Comparison of ENCODE assay signal across 8 cellular contexts in the genomic region with DNA sequence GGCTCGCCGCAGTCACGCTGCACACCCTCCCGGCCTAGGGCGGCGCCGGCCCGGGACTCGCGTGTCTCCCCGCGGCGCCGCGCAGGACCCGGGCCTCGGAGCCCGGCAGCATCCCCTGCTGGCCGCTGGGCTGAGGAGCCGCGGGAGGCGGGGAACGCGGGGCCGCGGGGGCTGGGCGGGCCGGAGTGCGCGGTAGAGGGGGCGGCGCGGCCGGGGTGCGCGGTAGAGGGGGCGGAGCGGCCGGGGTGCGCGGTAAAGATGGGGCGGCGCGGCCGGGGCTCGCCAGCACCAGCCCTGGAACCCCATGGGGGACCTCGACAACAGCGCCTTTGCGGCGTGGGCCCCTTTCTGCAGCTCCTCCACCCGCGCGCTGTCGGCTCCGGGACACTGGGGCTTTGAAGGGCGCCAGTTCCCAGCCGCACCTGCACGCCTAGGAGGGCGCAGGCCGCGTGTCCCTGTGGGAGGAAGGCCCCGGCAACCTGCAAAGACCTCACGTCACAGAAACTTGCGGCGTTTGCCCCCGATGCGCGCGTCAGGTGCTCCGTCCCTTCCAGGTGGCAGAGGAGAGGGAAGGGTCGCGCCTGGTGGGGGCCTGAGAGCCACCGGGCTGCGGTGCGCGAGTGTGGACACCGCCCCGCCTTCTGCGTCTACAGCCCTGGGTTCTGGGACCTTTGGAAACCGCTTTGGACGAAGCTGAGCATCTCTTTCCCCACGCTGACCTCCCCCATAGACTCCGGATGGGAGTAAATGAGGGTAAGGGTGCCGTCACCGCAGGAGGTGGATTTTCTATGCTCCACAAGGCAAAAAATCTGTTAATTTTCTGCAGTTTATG. TPM values are rescaled to one million over a fixed set of nuclear protein-coding genes. Genes with fewer than 3 reads are reported as not detected.
DNase-seq lines count a peak whose midpoint lies in the region; ATAC-seq and TF ChIP-seq lines count a peak whose summit lies in the region.

No MANE protein-coding gene starts in this region.

- H3K4me1 ChIP-seq in NT2/D1 (ENCODE audit: insufficient read depth, insufficient read length) (peaks cover 7% of the 10 kb centered on the region), muscle layer of colon (ENCODE audit: insufficient read depth, low read length) (no peaks in the 10 kb centered on the region)

- H3K27me3 ChIP-seq in NT2/D1 (ENCODE audit: insufficient read depth, insufficient read length): peaks cover 30% of the 10 kb centered on the region
- peaks cover 0 to 3% of the 10 kb centered on the region in 2 donors for H3K27me3 ChIP-seq in muscle layer of colon (ENCODE audit: control insufficient read depth in 1 of 2, insufficient read depth in 2 of 2, low read length in 2 of 2)

- intact Hi-C loops in Right ventricle myocardium inferior (cut with DNase I): loop anchor here (5.0 kb wide), 1 partner anchor 1091 kb away; no protein-coding TSS in a partner anchor
- intact Hi-C loops in cardiac septum (cut with DNase I): no loop called here
- intact Hi-C loops in posterior vena cava (cut with DNase I): no loop called here

- DNase-seq in Right ventricle myocardium inferior (ENCODE audit: missing footprints) (no peak), cardiac septum (ENCODE audit: low spot score) (no peak), NT2/D1 (ENCODE audit: low read depth, low spot score) (no peak), epithelial cell of proximal tubule (ENCODE audit: low read depth) (no peak), posterior vena cava (ENCODE audit: low spot score) (no peak)

- H3K9ac ChIP-seq in NT2/D1 (ENCODE audit: insufficient read length, low read depth) (peak overlapping the region; percentile 70), muscle layer of colon (ENCODE audit: low read length) (no peak overlapping the region)

- peak overlapping the region; percentile 45 for H3K4me3 ChIP-seq in NT2/D1 (ENCODE audit: insufficient read length, low read depth)
- H3K4me3 ChIP-seq in epithelial cell of proximal tubule (ENCODE audit: low read depth, low read length): peak overlapping the region; percentile 28
- H3K4me3 ChIP-seq in muscle layer of colon (ENCODE audit: low read depth in 1 of 2, low read length in 2 of 2): peak overlapping the region; percentile 47 to 57

- H3K9me3 ChIP-seq in NT2/D1 (ENCODE audit: insufficient read depth, low read length) (no peaks in the 10 kb centered on the region; the same call in 1 of the 2 replicates), muscle layer of colon (ENCODE audit: low read length) (no peaks in the 10 kb centered on the region)

- H3K27ac ChIP-seq in muscle layer of colon (ENCODE audit: low read depth, low read length): no peak overlapping the region

- peak; percentile 34 for TF ChIP-seq CTCF in epithelial cell of proximal tubule (conservative IDR thresholded peaks at IDR 0.05; ENCODE audit: low read depth, low read length)

- no peaks in the 10 kb centered on the region for H3K36me3 ChIP-seq in NT2/D1 (ENCODE audit: insufficient read depth, insufficient read length, low read length)
- no peaks in the 10 kb centered on the region for H3K36me3 ChIP-seq in muscle layer of colon (ENCODE audit: insufficient read depth, low read length)

- ATAC-seq in Right ventricle myocardium inferior (peak; percentile 91), GM18907 (IDR thresholded peaks at IDR 0.05; ENCODE audit: unreplicated experiment) (no peak), GM18870 (IDR thresholded peaks at IDR 0.05; ENCODE audit: unreplicated experiment) (no peak)

RNA-seq across cellular contexts. Expression of gene NSUN2, which starts 49.6 kb away (rescaled TPM):
- total RNA-seq in Right ventricle myocardium inferior (34.2 TPM), cardiac septum (39.9 TPM), epithelial cell of proximal tubule (59.0 and 70.5 TPM in 2 replicates), posterior vena cava (10 to 100 TPM; 31.6 to 35.2 TPM)

RNA-seq across cellular contexts. Expression of gene SRD5A1, which starts 50.0 kb away (rescaled TPM):
- 3.2 TPM for total RNA-seq in Right ventricle myocardium inferior
- total RNA-seq in cardiac septum: 4.2 TPM
- total RNA-seq in epithelial cell of proximal tubule: 21.4 and 24.9 TPM in 2 replicates
- total RNA-seq in posterior vena cava: 1 to 10 TPM; 4.0 to 4.2 TPM
